In the genomic region with DNA sequence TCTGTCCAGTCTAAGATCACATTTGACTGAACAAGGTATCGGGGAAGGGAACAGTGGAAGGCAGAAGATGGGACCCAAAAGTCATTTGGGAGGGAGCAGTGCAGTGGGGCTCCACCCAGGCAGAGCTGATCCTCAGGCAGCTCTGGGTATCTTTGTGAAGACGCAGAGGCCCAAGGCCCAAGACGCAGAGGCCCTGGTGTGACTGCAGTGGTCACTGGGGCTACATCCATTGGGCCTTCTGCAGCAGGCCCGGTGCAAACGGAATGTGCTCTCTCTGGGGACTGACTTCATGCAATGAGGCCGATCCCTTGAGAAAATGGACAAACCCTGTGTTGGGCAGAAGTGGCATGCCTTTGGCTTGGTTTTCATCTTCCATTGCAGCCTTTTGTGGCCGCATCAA, we compare ENCODE assay signal across 9 cellular contexts.
"Had no signal": no experiment of that assay in that cellular context is flagged by ENCODE, and none has a peak within 500 bp of the region (broad histone marks: within the 10 kb centered on the region; RNA-seq: fewer than 3 reads in every experiment).

No MANE protein-coding gene starts in this region.

- H3K27ac Mint-ChIP-seq: IgD-negative memory B cell had no signal

- H3K4me1 Mint-ChIP-seq: IgD-negative memory B cell had no signal

- H3K27me3 Mint-ChIP-seq: IgD-negative memory B cell had no signal

- H3K27ac ChIP-seq: HL-60, KMS-11 had no signal

- ATAC-seq: HepG2, K562 had no signal

- H3K4me2 ChIP-seq: KMS-11 had no signal

- H3K36me3 Mint-ChIP-seq: IgD-negative memory B cell had no signal

- H3K4me3 Mint-ChIP-seq: IgD-negative memory B cell had no signal

- DNase-seq: IMR-90, KBM-7, KG1 had no signal

- FAIRE-seq: HepG2, HTR-8/SVneo, K562 had no signal

- H3K9ac ChIP-seq: KMS-11 had no signal

- H3K4me3 ChIP-seq: K562 had no signal
